15 cellular contexts compared by ENCODE assay signal in genomic region chr2:172655091-172655837, GRCh38.
A peak's percentile ranks its signal among the peaks of the same experiment; 100 is the strongest.
DNase-seq lines count a peak whose midpoint lies in the region; ATAC-seq and TF ChIP-seq lines count a peak whose summit lies in the region.
"Had no signal": no experiment of that assay in that cellular context is flagged by ENCODE, and none has a peak within 500 bp of the region (broad histone marks: within the 10 kb centered on the region; RNA-seq: fewer than 3 reads in every experiment).

No MANE protein-coding gene starts in this region.

- DNase-seq in A172 (ENCODE audit: low spot score) (peak; percentile 76), HFF-Myc (ENCODE audit: extremely low read depth, low read depth) (peak; percentile 92), fibroblast of villous mesenchyme (ENCODE audit: low read depth) (peak; percentile 68), T1000 (lab: John Stamatoyannopoulos, UW) (no peak)
- no peak for DNase-seq in activated CD4-positive, alpha-beta T cell treated with anti-CD3 and anti-CD28 coated beads for 48 hours
- DNase-seq: activated CD4-positive, alpha-beta T cell treated with anti-CD3 and anti-CD28 coated beads for 1 hour; activated T-cell treated with anti-CD3 and anti-CD28 coated beads for 4 hours; colonic mucosa; NCI-H2227 treated with DMSO at 0.1 percent for 48 hours; stimulated activated CD4-positive, alpha-beta T cell treated with anti-CD3 and anti-CD28 coated beads, Interleukin-12 subunit alpha, Interleukin-12 subunit beta, amount 100 ng/mL, for 4 hours; substantia nigra had no signal

- H3K4me3 ChIP-seq in HFF-Myc (replicated peaks; ENCODE audit: low read depth, low read length) (no peak overlapping the region), WI38 (ENCODE audit: low read depth, low read length) (peak overlapping the region; percentile 23), fibroblast of villous mesenchyme (ENCODE audit: low read depth, low read length) (no peak overlapping the region)
- H3K4me3 ChIP-seq: colonic mucosa had no signal

- ATAC-seq in HG03039 (IDR thresholded peaks at IDR 0.05; ENCODE audit: unreplicated experiment) = no peak
- no peak for ATAC-seq in HG03442 (IDR thresholded peaks at IDR 0.05; ENCODE audit: unreplicated experiment)
- ATAC-seq: esophagus mucosa had no signal

- TF ChIP-seq CTCF in HFF-Myc (IDR thresholded peaks at IDR 0.05; ENCODE audit: low read depth, low read length, missing control alignments) (no peak), WI38 (IDR thresholded peaks at IDR 0.05; ENCODE audit: low read depth, low read length) (no peak), fibroblast of villous mesenchyme (IDR thresholded peaks at IDR 0.05; ENCODE audit: insufficient read depth, low read depth, low read length) (no peak)

Comparison
In these comparisons a context has a peak if more than half of its experiments do, and no peak if none do; other contexts are left out.
1. DNase-seq: peak in A172 (single experiment), HFF-Myc (single experiment) and fibroblast of villous mesenchyme (single experiment); none in T1000 (single experiment) and activated CD4-positive, alpha-beta T cell treated with anti-CD3 and anti-CD28 coated beads for 48 hours (single experiment).